ENCODE assay signal across 23 cellular contexts in the genomic region with DNA sequence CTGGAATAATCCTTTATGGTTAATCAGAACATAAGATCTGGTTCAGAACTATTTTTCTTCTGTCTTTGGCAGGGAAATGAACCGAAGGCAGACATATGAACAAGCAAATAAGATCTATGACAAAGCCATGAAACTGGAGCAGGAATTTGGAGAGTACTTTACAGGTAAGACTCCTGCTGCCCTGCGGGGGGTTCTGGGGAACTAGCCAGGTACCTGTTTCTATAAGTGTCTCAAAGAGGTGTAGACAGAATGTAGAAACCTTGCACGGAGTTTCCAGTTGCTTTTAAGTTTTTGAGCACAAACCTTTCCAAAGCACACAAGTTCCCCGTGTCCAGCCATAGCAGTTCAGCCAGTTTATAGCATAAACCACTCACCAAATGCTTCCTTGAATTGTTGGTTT.
"Had no signal": no experiment of that assay in that cellular context is flagged by ENCODE, and none has a peak within 500 bp of the region (broad histone marks: within the 10 kb centered on the region; RNA-seq: fewer than 3 reads in every experiment).

No MANE protein-coding gene starts in this region.

- ATAC-seq: naive thymus-derived CD4-positive, alpha-beta T cell; natural killer cell; psoas muscle; right cardiac atrium; right lobe of liver; stimulated activated effector memory CD8-positive, alpha-beta T cell treated with anti-CD3 and anti-CD28 coated beads, Interleukin-12 subunit alpha, Interleukin-12 subunit beta, amount 100 ng/mL, for 72 hours; stimulated activated naive B cell treated with anti-CD40 and anti-IgM and Interleukin-4, amounts not matched to agents 10 μg/mL and 1 μg/mL and 100 μg/mL, for 72 hours had no signal

- DNase-seq: naive thymus-derived CD4-positive, alpha-beta T cell; natural killer cell; occipital lobe; ovary; posterior cingulate gyrus; psoas muscle; right cardiac atrium; right lobe of liver; sigmoid colon; small intestine; stimulated activated CD4-positive, alpha-beta T cell treated with anti-CD3 and anti-CD28 coated beads, Interleukin-15, amount 100 ng/mL, for 24 hours; stimulated activated CD4-positive, alpha-beta T cell treated with anti-CD3 and anti-CD28 coated beads, Interleukin-2, amount 100 ng/mL, for 24 hours; stimulated activated CD4-positive, alpha-beta T cell treated with anti-CD3 and anti-CD28 coated beads, Interleukin-2, amount 100 ng/mL, for 48 hours; stimulated activated CD4-positive, alpha-beta T cell treated with anti-CD3 and anti-CD28 coated beads, Interleukin-4, amount 100 ng/mL, for 24 hours; stimulated activated naive B cell treated with anti-CD40 and anti-IgM and Interleukin-4, amounts not matched to agents 10 μg/mL and 1 μg/mL and 100 μg/mL, for 72 hours; stimulated activated naive CD4-positive, alpha-beta T cell treated with Interleukin-2 at 50 U/mL for 16 hours; stomach; trophoblast cell had no signal

- H3K4me3 ChIP-seq: neural progenitor cell, ovary, psoas muscle, right lobe of liver, sigmoid colon, stomach, tibial nerve, vagina had no signal

- H3K27me3 ChIP-seq: neural progenitor cell, ovary, right lobe of liver, sigmoid colon, stomach, vagina had no signal

- H3K27ac ChIP-seq: neural progenitor cell, ovary, parathyroid adenoma, psoas muscle, right lobe of liver, sigmoid colon, stomach, tibial nerve, vagina had no signal

- H3K9me3 ChIP-seq: ovary, psoas muscle, right lobe of liver, sigmoid colon, stomach, tibial nerve, vagina had no signal

- H3K4me1 ChIP-seq: neural progenitor cell, parathyroid adenoma, psoas muscle, right lobe of liver, sigmoid colon, stomach, tibial nerve, vagina had no signal

- H3K36me3 ChIP-seq: neural progenitor cell, ovary, right lobe of liver, vagina had no signal
